Comparison of ENCODE assay signal across 10 cellular contexts in the genomic region with DNA sequence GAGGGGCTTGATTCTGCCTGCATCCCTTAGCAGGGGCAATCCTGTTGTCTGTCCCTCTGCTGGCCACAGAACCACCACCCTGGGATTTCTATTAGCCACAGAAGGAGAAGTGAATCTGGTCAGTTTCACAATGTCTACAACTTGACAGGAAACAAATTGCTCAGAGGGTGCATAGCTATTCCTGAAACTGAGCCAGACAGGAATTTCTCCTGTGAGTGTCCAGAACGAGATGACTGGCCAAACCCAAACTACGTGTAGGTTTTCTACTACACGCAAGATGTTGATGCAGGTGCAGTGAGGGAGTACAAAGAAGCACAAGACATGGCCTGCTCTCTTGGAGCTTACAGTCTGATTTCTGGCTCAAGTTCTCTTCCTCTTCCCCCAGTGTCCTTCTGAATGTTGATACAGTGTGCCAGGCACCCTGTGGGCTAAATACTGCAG.
DNase-seq lines count a peak whose midpoint lies in the region; ATAC-seq and TF ChIP-seq lines count a peak whose summit lies in the region.
"Had no signal": no experiment of that assay in that cellular context is flagged by ENCODE, and none has a peak within 500 bp of the region (broad histone marks: within the 10 kb centered on the region; RNA-seq: fewer than 3 reads in every experiment).

No MANE protein-coding gene starts in this region.

- peaks cover 51% of the 10 kb centered on the region for H3K4me1 ChIP-seq in BLaER1

- H3K9me3 Mint-ChIP-seq in activated naive CD8-positive, alpha-beta T cell treated with anti-CD3 and anti-CD28 coated beads for 36 hours: no peaks in the 10 kb centered on the region
- peaks cover 3% of the 10 kb centered on the region for H3K9me3 Mint-ChIP-seq in activated naive CD8-positive, alpha-beta T cell treated with anti-CD3 and anti-CD28 coated beads, Interleukin-2, amount 50 U/mL, for 24 hours
- H3K9me3 Mint-ChIP-seq: T-helper 1 cell treated with Interleukin-12 subunit alpha and Interleukin-12 subunit beta and Interleukin-4 antibody, amounts not matched to agents 30 μg/mL and 1 μg/mL, for 36 hours had no signal

- no peaks in the 10 kb centered on the region for H3K27me3 ChIP-seq in BLaER1

- no peak overlapping the region for H3K9ac ChIP-seq in BLaER1

- no peaks in the 10 kb centered on the region for H3K36me3 Mint-ChIP-seq in activated naive CD8-positive, alpha-beta T cell treated with anti-CD3 and anti-CD28 coated beads for 36 hours
- no peaks in the 10 kb centered on the region for H3K36me3 Mint-ChIP-seq in activated naive CD8-positive, alpha-beta T cell treated with anti-CD3 and anti-CD28 coated beads, Interleukin-2, amount 50 U/mL, for 24 hours (ENCODE audit: low read depth)
- H3K36me3 Mint-ChIP-seq: brain had no signal

- H3K4me3 Mint-ChIP-seq in activated naive CD8-positive, alpha-beta T cell treated with anti-CD3 and anti-CD28 coated beads for 36 hours: no peak overlapping the region
- no peak overlapping the region for H3K4me3 Mint-ChIP-seq in activated naive CD8-positive, alpha-beta T cell treated with anti-CD3 and anti-CD28 coated beads, Interleukin-2, amount 50 U/mL, for 24 hours
- H3K4me3 Mint-ChIP-seq: brain; T-helper 1 cell treated with Interleukin-12 subunit alpha and Interleukin-12 subunit beta and Interleukin-4 antibody, amounts not matched to agents 30 μg/mL and 1 μg/mL, for 36 hours had no signal

- peak; percentile 42 for TF ChIP-seq CTCF in epithelial cell of proximal tubule (conservative IDR thresholded peaks at IDR 0.05; ENCODE audit: low read depth, low read length)

- H3K4me1 Mint-ChIP-seq in activated naive CD8-positive, alpha-beta T cell treated with anti-CD3 and anti-CD28 coated beads for 36 hours: peaks cover 32% of the 10 kb centered on the region
- H3K4me1 Mint-ChIP-seq in activated naive CD8-positive, alpha-beta T cell treated with anti-CD3 and anti-CD28 coated beads, Interleukin-2, amount 50 U/mL, for 24 hours: peaks cover 39% of the 10 kb centered on the region

- no peaks in the 10 kb centered on the region for H3K36me3 ChIP-seq in BLaER1

- no peaks in the 10 kb centered on the region for H3K9me3 ChIP-seq in BLaER1

- DNase-seq in HT1080 (ENCODE audit: low read depth) (peak; percentile 73), epithelial cell of proximal tubule (ENCODE audit: low read depth) (peak; percentile 22), SHP77 (lab: John Stamatoyannopoulos, UW) (no peak)
- DNase-seq in activated naive CD8-positive, alpha-beta T cell treated with anti-CD3 and anti-CD28 coated beads for 36 hours: no peak
- DNase-seq in activated naive CD8-positive, alpha-beta T cell treated with anti-CD3 and anti-CD28 coated beads, Interleukin-2, amount 50 U/mL, for 24 hours: no peak
- DNase-seq in stimulated activated CD4-positive, alpha-beta T cell treated with anti-CD3 and anti-CD28 coated beads, Interleukin-2, amount 100 ng/mL, for 24 hours: no peak

- H3K27ac ChIP-seq in BLaER1: no peak overlapping the region

- H3K4me3 ChIP-seq in BLaER1: no peak overlapping the region
- no peak overlapping the region for H3K4me3 ChIP-seq in epithelial cell of proximal tubule (ENCODE audit: low read depth, low read length)

- H3K27me3 Mint-ChIP-seq in activated naive CD8-positive, alpha-beta T cell treated with anti-CD3 and anti-CD28 coated beads for 36 hours: peaks cover 52% of the 10 kb centered on the region
- peaks cover 33% of the 10 kb centered on the region for H3K27me3 Mint-ChIP-seq in activated naive CD8-positive, alpha-beta T cell treated with anti-CD3 and anti-CD28 coated beads, Interleukin-2, amount 50 U/mL, for 24 hours
- H3K27me3 Mint-ChIP-seq: brain had no signal

- no peak overlapping the region for H3K27ac Mint-ChIP-seq in activated naive CD8-positive, alpha-beta T cell treated with anti-CD3 and anti-CD28 coated beads for 36 hours
- H3K27ac Mint-ChIP-seq in activated naive CD8-positive, alpha-beta T cell treated with anti-CD3 and anti-CD28 coated beads, Interleukin-2, amount 50 U/mL, for 24 hours: no peak overlapping the region
- H3K27ac Mint-ChIP-seq: brain; T-helper 1 cell treated with Interleukin-12 subunit alpha and Interleukin-12 subunit beta and Interleukin-4 antibody, amounts not matched to agents 30 μg/mL and 1 μg/mL, for 36 hours had no signal

- peak overlapping the region; percentile 42 for H3K4me2 ChIP-seq in BLaER1

- peak; percentile 48 for ATAC-seq in GM21390 (IDR thresholded peaks at IDR 0.05; ENCODE audit: unreplicated experiment)
- ATAC-seq in activated naive CD8-positive, alpha-beta T cell treated with anti-CD3 and anti-CD28 coated beads, Interleukin-2, amount 50 U/mL, for 24 hours: no peak

- 0 out of 2 replicates have a peak, but pooled peaks cover 4% of the 10 kb centered on the region for H4K20me1 ChIP-seq in BLaER1

Comparison
In these comparisons a context has a peak if more than half of its experiments do, and no peak if none do; other contexts are left out.
1. DNase-seq: peak in HT1080 (single experiment) and epithelial cell of proximal tubule (single experiment); none in activated naive CD8-positive, alpha-beta T cell treated with anti-CD3 and anti-CD28 coated beads for 36 hours (single experiment), activated naive CD8-positive, alpha-beta T cell treated with anti-CD3 and anti-CD28 coated beads, Interleukin-2, amount 50 U/mL, for 24 hours (single experiment), stimulated activated CD4-positive, alpha-beta T cell treated with anti-CD3 and anti-CD28 coated beads, Interleukin-2, amount 100 ng/mL, for 24 hours (0 of 2) and SHP77 (0 of 2).